In genomic region chr7:22193361-22194016, GRCh38 we compare ENCODE assay signal across 9 cellular contexts.
DNase-seq lines count a peak whose midpoint lies in the region; ATAC-seq and TF ChIP-seq lines count a peak whose summit lies in the region.
"Had no signal": no experiment of that assay in that cellular context is flagged by ENCODE, and none has a peak within 500 bp of the region (broad histone marks: within the 10 kb centered on the region; RNA-seq: fewer than 3 reads in every experiment).

No MANE protein-coding gene starts in this region.

- H3K27me3 ChIP-seq in esophagus muscularis mucosa (peaks cover 0 to 14% (median 0%) of the 10 kb centered on the region in 4 donors), mesendoderm (ENCODE audit: insufficient read depth, low read length, poor library complexity) (no peaks in the 10 kb centered on the region), tibial nerve (no peaks in the 10 kb centered on the region)

- H3K36me3 ChIP-seq in esophagus muscularis mucosa = peaks cover 0 to 26% (median 3%) of the 10 kb centered on the region in 4 donors
- H3K36me3 ChIP-seq in mesendoderm (ENCODE audit: control insufficient read depth, insufficient read depth, low read length) = no peaks in the 10 kb centered on the region
- peaks cover 0 to 4% (median 0%) of the 10 kb centered on the region in 3 donors for H3K36me3 ChIP-seq in tibial nerve

- no peaks in the 10 kb centered on the region for H3K79me1 ChIP-seq in mesendoderm (ENCODE audit: low read length)

- no peak overlapping the region for H2BK15ac ChIP-seq in mesendoderm (replicated peaks; ENCODE audit: low read depth)

- no peaks in the 10 kb centered on the region for H3K4me1 Mint-ChIP-seq in activated T-helper 2 cell treated with anti-CD3 and anti-CD28 coated beads, Interferon-gamma antibody, Interleukin-2, Interleukin-4, amounts not matched to agents 10 μg/mL and 5 μg/mL and 100 μg/mL, durations not matched to agents 14 hours and 24 hours and 36 hours (ENCODE audit: low read depth)
- H3K4me1 Mint-ChIP-seq in Calu3 (ENCODE audit: low read depth, unreplicated experiment) = peaks cover 7% of the 10 kb centered on the region

- intact Hi-C loops in esophagus muscularis mucosa (cut with DNase I) = no loop called here
- intact Hi-C loops in activated T-helper 2 cell treated with anti-CD3 and anti-CD28 coated beads, Interferon-gamma antibody, Interleukin-2, Interleukin-4, amounts not matched to agents 10 μg/mL and 5 μg/mL and 100 μg/mL, durations not matched to agents 14 hours and 24 hours and 36 hours (cut with micrococcal nuclease) = no loop called here
- intact Hi-C loops in Calu3 (cut with micrococcal nuclease; ENCODE audit: unreplicated experiment) = no loop called here

- H2BK5ac ChIP-seq in mesendoderm (ENCODE audit: low read length) = no peak overlapping the region

- H3K9me3 ChIP-seq in esophagus muscularis mucosa (no peaks in the 10 kb centered on the region), tibial nerve (no peaks in the 10 kb centered on the region)

- H2AK5ac ChIP-seq in mesendoderm (ENCODE audit: low read length) = no peak overlapping the region

- peak overlapping the region; percentile 0 for H3K18ac ChIP-seq in mesendoderm (ENCODE audit: low read length)

- H4K5ac ChIP-seq in mesendoderm (ENCODE audit: low read length) = no peak overlapping the region

- peaks cover 11% of the 10 kb centered on the region for H3K27me3 Mint-ChIP-seq in activated T-helper 2 cell treated with anti-CD3 and anti-CD28 coated beads, Interferon-gamma antibody, Interleukin-2, Interleukin-4, amounts not matched to agents 10 μg/mL and 5 μg/mL and 100 μg/mL, durations not matched to agents 14 hours and 24 hours and 36 hours (ENCODE audit: low read depth)
- H3K27me3 Mint-ChIP-seq in Calu3 (ENCODE audit: unreplicated experiment) = no peaks in the 10 kb centered on the region
- H3K27me3 Mint-ChIP-seq: activated CD8-positive, alpha-beta T cell treated with anti-CD3 and anti-CD28 coated beads for 36 hours had no signal

- WGBS in esophagus muscularis mucosa = 30% methylated on average over 15 of the region's 24 CpGs
- WGBS in mesendoderm (ENCODE audit: extremely low coverage, insufficient coverage, low lambda C conversion rate) = no CpG with 5 or more reads among the region's 24 CpGs
- WGBS in tibial nerve, 2 donors = 25 to 34% methylated on average over 24 of the region's 24 CpGs

- peaks cover 0 to 12% (median 7%) of the 10 kb centered on the region in 4 donors for H3K4me1 ChIP-seq in esophagus muscularis mucosa
- H3K4me1 ChIP-seq in mesendoderm (ENCODE audit: control insufficient read depth, low read depth, low read length) = peaks cover 11% of the 10 kb centered on the region
- peaks cover 0 to 16% (median 0%) of the 10 kb centered on the region in 4 donors for H3K4me1 ChIP-seq in tibial nerve

- peak; percentile 50 for DNase-seq in NCI-H2107 (lab: John Stamatoyannopoulos, UW)
- DNase-seq in esophagus muscularis mucosa (ENCODE audit: extremely low spot score) = no peak
- peak; percentile 92 for DNase-seq in mesendoderm
- DNase-seq in tibial nerve (ENCODE audit: low spot score in 2 of 2) = peak in 1 of 2 donors; percentile 14
- no peak for DNase-seq in activated T-helper 2 cell treated with anti-CD3 and anti-CD28 coated beads, Interferon-gamma antibody, Interleukin-2, Interleukin-4, amounts not matched to agents 10 μg/mL and 5 μg/mL and 100 μg/mL, durations not matched to agents 14 hours and 24 hours and 36 hours (ENCODE audit: low spot score)
- DNase-seq in Calu3 = no peak
- no peak for DNase-seq in activated CD4-positive, CD25-positive, alpha-beta regulatory T cell (lab: John Stamatoyannopoulos, UW)
- DNase-seq: activated CD8-positive, alpha-beta T cell treated with anti-CD3 and anti-CD28 coated beads for 36 hours had no signal

- H3K56ac ChIP-seq in mesendoderm (ENCODE audit: low read length) = peak overlapping the region; percentile 79

- no peak overlapping the region for H3K4ac ChIP-seq in mesendoderm (ENCODE audit: low read depth, low read length)

- ATAC-seq in HG03175 (IDR thresholded peaks at IDR 0.05; ENCODE audit: unreplicated experiment) = no peak
- ATAC-seq: activated CD8-positive, alpha-beta T cell treated with anti-CD3 and anti-CD28 coated beads for 36 hours had no signal

- no peak overlapping the region for H3K4me3 Mint-ChIP-seq in activated T-helper 2 cell treated with anti-CD3 and anti-CD28 coated beads, Interferon-gamma antibody, Interleukin-2, Interleukin-4, amounts not matched to agents 10 μg/mL and 5 μg/mL and 100 μg/mL, durations not matched to agents 14 hours and 24 hours and 36 hours (ENCODE audit: low read depth)
- no peak overlapping the region for H3K4me3 Mint-ChIP-seq in Calu3 (ENCODE audit: low read depth, unreplicated experiment)
- H3K4me3 Mint-ChIP-seq: activated CD8-positive, alpha-beta T cell treated with anti-CD3 and anti-CD28 coated beads for 36 hours had no signal

- no peaks in the 10 kb centered on the region for H3K79me2 ChIP-seq in mesendoderm (ENCODE audit: control insufficient read depth, insufficient read depth, low read length)

- no peak for TF ChIP-seq EP300 in esophagus muscularis mucosa (IDR thresholded peaks at IDR 0.05)
- peak in 1 of 2 donors; percentile 84 for TF ChIP-seq EP300 in tibial nerve (IDR thresholded peaks at IDR 0.05)

- no peak overlapping the region for H2BK120ac ChIP-seq in mesendoderm (ENCODE audit: low read depth, low read length)

- H3K23ac ChIP-seq in mesendoderm (ENCODE audit: low read length) = no peak overlapping the region

- no peaks in the 10 kb centered on the region for H3K36me3 Mint-ChIP-seq in activated T-helper 2 cell treated with anti-CD3 and anti-CD28 coated beads, Interferon-gamma antibody, Interleukin-2, Interleukin-4, amounts not matched to agents 10 μg/mL and 5 μg/mL and 100 μg/mL, durations not matched to agents 14 hours and 24 hours and 36 hours (ENCODE audit: low read depth)
- peaks cover 15% of the 10 kb centered on the region for H3K36me3 Mint-ChIP-seq in Calu3 (ENCODE audit: insufficient read depth, unreplicated experiment)

- H4K8ac ChIP-seq in mesendoderm (ENCODE audit: low read depth, low read length) = no peak overlapping the region

- no peak for TF ChIP-seq CTCF in esophagus muscularis mucosa (IDR thresholded peaks at IDR 0.05)
- no peak for TF ChIP-seq CTCF in tibial nerve (IDR thresholded peaks at IDR 0.05)
- TF ChIP-seq CTCF in Calu3 (IDR thresholded peaks at IDR 0.05; ENCODE audit: unreplicated experiment) = no peak

- H3K27ac Mint-ChIP-seq in activated T-helper 2 cell treated with anti-CD3 and anti-CD28 coated beads, Interferon-gamma antibody, Interleukin-2, Interleukin-4, amounts not matched to agents 10 μg/mL and 5 μg/mL and 100 μg/mL, durations not matched to agents 14 hours and 24 hours and 36 hours = no peak overlapping the region
- no peak overlapping the region for H3K27ac Mint-ChIP-seq in Calu3 (ENCODE audit: unreplicated experiment)
- H3K27ac Mint-ChIP-seq: activated CD8-positive, alpha-beta T cell treated with anti-CD3 and anti-CD28 coated beads for 36 hours had no signal

- H3K9me3 Mint-ChIP-seq in activated T-helper 2 cell treated with anti-CD3 and anti-CD28 coated beads, Interferon-gamma antibody, Interleukin-2, Interleukin-4, amounts not matched to agents 10 μg/mL and 5 μg/mL and 100 μg/mL, durations not matched to agents 14 hours and 24 hours and 36 hours = no peaks in the 10 kb centered on the region
- no peaks in the 10 kb centered on the region for H3K9me3 Mint-ChIP-seq in Calu3 (ENCODE audit: low read depth, unreplicated experiment)
- H3K9me3 Mint-ChIP-seq: activated CD8-positive, alpha-beta T cell treated with anti-CD3 and anti-CD28 coated beads for 36 hours had no signal

- H3K27ac ChIP-seq in esophagus muscularis mucosa (replicated peaks in 1 of 4) (no peak overlapping the region), mesendoderm (ENCODE audit: low read depth, low read length) (no peak overlapping the region), tibial nerve (peak overlapping the region in 3 of 4 donors; percentile 25 to 82 (median 72))

- CTCF ChIA-PET in Calu3 (lab: Charles Lee) = interaction anchor here (0.8 kb wide), 1 partner anchor 10 kb away, joined by 4 read pairs; no protein-coding TSS in a partner anchor

- no TSS peak for BruUV-seq in Calu3 (replicated peaks; lab: Mats Ljungman, UMichigan)

- peak overlapping the region; percentile 71 for H3K9ac ChIP-seq in mesendoderm (ENCODE audit: low read length)

- peak overlapping the region; percentile 30 to 54 (median 44) for H3K4me3 ChIP-seq in esophagus muscularis mucosa
- H3K4me3 ChIP-seq in mesendoderm (ENCODE audit: low read length) = peak overlapping the region; percentile 60
- peak overlapping the region; percentile 20 to 56 (median 40) for H3K4me3 ChIP-seq in tibial nerve

- H3K4me2 ChIP-seq in mesendoderm (ENCODE audit: low read length) = peak overlapping the region; percentile 80

- TF ChIP-seq POLR2A in esophagus muscularis mucosa (IDR thresholded peaks at IDR 0.05; ENCODE audit: low read depth) (no peak), tibial nerve (IDR thresholded peaks at IDR 0.05) (peak in 1 of 2 donors; percentile 31)

Comparison
In these comparisons a context has a peak if more than half of its experiments do, and no peak if none do; other contexts are left out.
1. DNase-seq: peak in NCI-H2107 (single experiment) and mesendoderm (single experiment); none in esophagus muscularis mucosa (single experiment), activated T-helper 2 cell treated with anti-CD3 and anti-CD28 coated beads, Interferon-gamma antibody, Interleukin-2, Interleukin-4, amounts not matched to agents 10 μg/mL and 5 μg/mL and 100 μg/mL, durations not matched to agents 14 hours and 24 hours and 36 hours (single experiment), Calu3 (single experiment) and activated CD4-positive, CD25-positive, alpha-beta regulatory T cell (0 of 4).
2. H3K27ac ChIP-seq: peak in tibial nerve (3 of 4); none in esophagus muscularis mucosa (0 of 4) and mesendoderm (single experiment).
3. Peak in every context shown above with its lines, with median percentiles within 50 percentile points of each other: H3K4me3 ChIP-seq.